Comparison of ENCODE assay signal across 11 cellular contexts in the genomic region with DNA sequence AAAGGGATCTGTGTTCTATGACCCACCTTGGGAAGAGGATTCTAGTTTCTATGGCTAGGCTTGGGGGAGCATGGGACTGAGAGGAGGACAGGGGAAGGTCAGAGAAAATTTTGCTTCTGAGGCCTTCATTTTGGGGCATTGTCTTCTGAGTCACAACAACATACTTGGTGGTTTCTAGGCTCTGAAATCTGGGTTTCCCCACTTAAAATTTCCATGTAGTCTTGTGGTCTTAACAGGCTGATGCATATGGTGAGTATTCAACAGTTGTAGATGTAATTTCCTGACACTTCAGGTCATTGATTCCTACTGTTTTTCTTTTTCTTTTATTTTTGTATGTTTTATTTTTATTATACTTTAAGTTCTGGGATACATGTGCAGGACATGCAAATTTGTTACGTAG.
A peak's percentile ranks its signal among the peaks of the same experiment; 100 is the strongest.
DNase-seq lines count a peak whose midpoint lies in the region; ATAC-seq and TF ChIP-seq lines count a peak whose summit lies in the region.
"Had no signal": no experiment of that assay in that cellular context is flagged by ENCODE, and none has a peak within 500 bp of the region (broad histone marks: within the 10 kb centered on the region; RNA-seq: fewer than 3 reads in every experiment).

No MANE protein-coding gene starts in this region.

- H2AFZ ChIP-seq in Karpas-422 (ENCODE audit: low read length), result no peak overlapping the region

- DNase-seq in CD14-positive monocyte (ENCODE audit: low spot score) (no peak), NAMALWA (ENCODE audit: low spot score) (no peak), iPS-NIHi7 (ENCODE audit: extremely low spot score) (no peak), Karpas-422 (no peak)
- DNase-seq in activated CD4-positive, alpha-beta T cell treated with anti-CD3 and anti-CD28 coated beads, Interleukin-2, amount 50 U/mL, for 1 hour, result no peak
- DNase-seq: NCI-H2107, Right ventricle myocardium superior had no signal

- peaks cover 57 to 80% (median 77%) of the 10 kb centered on the region in 3 donors for H3K27me3 Mint-ChIP-seq in CD14-positive monocyte (ENCODE audit: low read depth in 3 of 3)
- H3K27me3 Mint-ChIP-seq: progenitor cell of endocrine pancreas had no signal

- TF ChIP-seq CTCF in CD14-positive monocyte (IDR thresholded peaks at IDR 0.05), result no peak

- ATAC-seq in GM19043 (IDR thresholded peaks at IDR 0.05; ENCODE audit: low read depth, unreplicated experiment) (peak; percentile 29), HG02798 (IDR thresholded peaks at IDR 0.05; ENCODE audit: poor library complexity, unreplicated experiment) (peak; percentile 72), HG03571 (IDR thresholded peaks at IDR 0.05; ENCODE audit: unreplicated experiment) (peak; percentile 40)

- H3K27me3 ChIP-seq in Karpas-422 (ENCODE audit: low read length), result no peaks in the 10 kb centered on the region

- H3K36me3 ChIP-seq in Karpas-422 (ENCODE audit: insufficient read depth, low read length), result no peaks in the 10 kb centered on the region

- H3K36me3 Mint-ChIP-seq in CD14-positive monocyte, result peaks cover 35 to 37% of the 10 kb centered on the region in 2 donors

- H3K27ac ChIP-seq in Karpas-422 (ENCODE audit: low read length), result no peak overlapping the region

- no peaks in the 10 kb centered on the region for H3K9me2 ChIP-seq in Karpas-422 (replicated peaks; ENCODE audit: insufficient read depth, low read length)

- no peak overlapping the region for H3K4me3 ChIP-seq in Karpas-422 (ENCODE audit: low read length)

- H3K27ac Mint-ChIP-seq in CD14-positive monocyte, result peak overlapping the region in 5 of 7 donors; percentile 51 to 89 (median 63)
- H3K27ac Mint-ChIP-seq: progenitor cell of endocrine pancreas had no signal

- peaks cover 41 to 69% (median 62%) of the 10 kb centered on the region in 7 donors for H3K9me3 Mint-ChIP-seq in CD14-positive monocyte

- no peaks in the 10 kb centered on the region for H3K79me2 ChIP-seq in Karpas-422 (ENCODE audit: low read length)

- H3K4me1 Mint-ChIP-seq in CD14-positive monocyte, result peaks cover 41% of the 10 kb centered on the region

- no peak overlapping the region for H3K9ac ChIP-seq in Karpas-422 (ENCODE audit: low read length)

- no peak overlapping the region for H3K4me2 ChIP-seq in Karpas-422 (ENCODE audit: low read depth, low read length, poor library complexity, severe bottlenecking)

- intact Hi-C loops in CD14-positive monocyte (cut with micrococcal nuclease), result no loop called here

- H3K4me1 ChIP-seq in Karpas-422 (ENCODE audit: low read length), result no peaks in the 10 kb centered on the region

- peak overlapping the region in 1 of 2 donors; percentile 70 for H3K4me3 Mint-ChIP-seq in CD14-positive monocyte

- no peaks in the 10 kb centered on the region; the same call in 1 of the 2 replicates for H3K9me3 ChIP-seq in Karpas-422 (ENCODE audit: low read length)

- H4K20me1 ChIP-seq in Karpas-422 (ENCODE audit: insufficient read depth, low read depth, low read length), result no peaks in the 10 kb centered on the region
